In the genomic region with DNA sequence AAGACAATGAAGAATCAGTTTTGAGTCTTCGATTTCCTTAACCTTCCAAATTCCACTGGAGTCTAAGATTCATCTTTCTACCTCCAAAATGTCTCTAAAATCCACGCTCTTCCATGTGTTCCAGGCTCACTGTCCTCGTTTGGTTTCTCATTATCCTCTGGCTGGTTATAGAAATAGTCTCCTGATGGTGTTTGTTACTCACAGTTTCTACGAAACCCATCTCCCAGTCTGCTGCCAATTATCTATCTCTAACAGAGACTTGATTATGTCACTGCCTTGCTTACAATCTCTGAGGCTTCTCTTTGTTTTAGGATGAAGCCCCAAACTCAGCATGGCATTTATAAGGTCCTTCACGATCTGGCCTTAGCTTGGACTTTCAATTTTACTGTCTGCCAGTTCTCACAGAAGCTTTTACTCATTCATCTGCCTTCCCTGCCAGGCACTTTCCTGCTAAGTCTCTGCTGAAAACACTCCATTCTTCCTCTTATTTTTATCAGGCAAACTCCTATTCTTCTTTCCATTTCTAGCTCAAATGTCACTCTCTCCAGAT, we compare ENCODE assay signal across 28 cellular contexts.
"Had no signal": no experiment of that assay in that cellular context is flagged by ENCODE, and none has a peak within 500 bp of the region (broad histone marks: within the 10 kb centered on the region; RNA-seq: fewer than 3 reads in every experiment).

No MANE protein-coding gene starts in this region.

- DNase-seq: activated B cell treated with CpG ODN at 0.5 μM for 24 hours; activated CD4-positive, alpha-beta memory T cell treated with anti-CD3 and anti-CD28 coated beads for 36 hours; activated CD4-positive, alpha-beta T cell treated with anti-CD3 and anti-CD28 coated beads, Interleukin-2, amount 10 ng/mL, durations not matched to agents 7 days and 5 days; activated CD8-positive, alpha-beta memory T cell treated with anti-CD3 and anti-CD28 coated beads for 24 hours; activated gamma-delta T cell; activated naive CD4-positive, alpha-beta T cell treated with anti-CD3 and anti-CD28 coated beads for 36 hours; activated naive CD8-positive, alpha-beta T cell treated with anti-CD3 and anti-CD28 coated beads for 36 hours; activated T-cell treated with anti-CD3 and anti-CD28 coated beads for 4 hours; activated T-cell treated with anti-CD3 and anti-CD28 coated beads, Interleukin-2, amount 50 U/mL, for 48 hours; adrenal gland; Karpas-422; MM.1S; NCI-H1105; NCI-H1436; NCI-H1694 treated with DMSO at 0.1 percent for 48 hours; NCI-H2029 treated with DMSO at 0.1 percent for 48 hours; NCI-H345; NCI-H510A; NCI-H526 treated with DMSO at 0.1 percent for 48 hours; NCI-H82; SIG-M5; T-cell; T-helper 2 cell; T1000 had no signal

- H3K36me3 ChIP-seq: adrenal gland, breast epithelium had no signal

- H3K9me3 ChIP-seq: adrenal gland, breast epithelium had no signal

- ATAC-seq: activated T-helper 17 cell treated with anti-CD3 and anti-CD28 coated beads, Interleukin-2, amount 50 U/mL, for 72 hours; K562; T-cell had no signal

- H3K4me3 ChIP-seq: adrenal gland, breast epithelium, K562, SK-N-MC had no signal

- H3K27ac ChIP-seq: adrenal gland, breast epithelium, SK-N-MC had no signal

- H3K4me1 ChIP-seq: adrenal gland, breast epithelium had no signal

- H3K27me3 ChIP-seq: adrenal gland, breast epithelium had no signal
